In the genomic region with DNA sequence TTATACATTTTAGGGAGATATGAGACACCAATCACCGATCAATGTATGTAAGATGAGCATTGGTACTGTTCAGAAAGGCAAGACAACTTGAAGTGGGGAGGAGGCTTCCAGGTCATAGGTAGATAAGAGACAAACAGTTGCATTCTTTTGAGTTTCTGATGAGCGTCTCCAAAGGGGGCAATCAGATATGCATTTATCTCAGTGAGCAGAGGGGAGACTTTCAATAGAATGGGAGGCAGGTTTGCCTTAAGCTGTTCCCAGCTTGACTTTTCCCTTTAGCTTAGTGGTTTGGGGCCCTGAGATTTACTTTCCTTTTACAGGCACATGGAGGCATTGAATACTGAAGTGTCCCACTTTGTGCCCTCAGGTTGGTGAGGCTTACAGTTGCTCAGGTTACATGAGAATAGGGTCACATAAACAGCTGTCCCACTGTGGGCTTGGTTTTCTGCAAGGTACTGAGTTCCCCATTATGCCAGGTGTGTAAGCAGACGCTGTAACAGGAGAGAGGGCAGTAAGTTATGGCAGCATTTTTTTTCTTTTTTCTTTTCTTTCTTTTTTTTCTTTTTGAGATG, we compare ENCODE assay signal across 18 cellular contexts.
"Had no signal": no experiment of that assay in that cellular context is flagged by ENCODE, and none has a peak within 500 bp of the region (broad histone marks: within the 10 kb centered on the region; RNA-seq: fewer than 3 reads in every experiment).

No MANE protein-coding gene starts in this region.

- DNase-seq: erythroblast; foreskin keratinocyte; immature natural killer cell; left ventricle myocardium inferior; lower lobe of right lung; midbrain; nephron progenitor cell; sigmoid colon; stimulated activated CD4-positive, alpha-beta T cell treated with anti-CD3 and anti-CD28 coated beads, Interleukin-2, amount 100 ng/mL, for 24 hours; stimulated activated naive CD4-positive, alpha-beta T cell; stomach; substantia nigra; transverse colon had no signal

- H3K4me1 Mint-ChIP-seq: memory B cell, nephron progenitor cell had no signal

- H3K9me3 Mint-ChIP-seq: dendritic cell treated with granulocyte-macrophage colony-stimulating factor and Interleukin-4, amounts not matched to agents 40 ng/mL and 50 ng/mL, for 4 days; immature natural killer cell had no signal

- H3K4me1 ChIP-seq: foreskin keratinocyte, left ventricle myocardium inferior, lower lobe of right lung, right atrium auricular region, sigmoid colon, transverse colon had no signal

- H3K4me3 Mint-ChIP-seq: dendritic cell treated with granulocyte-macrophage colony-stimulating factor and Interleukin-4, amounts not matched to agents 40 ng/mL and 50 ng/mL, for 4 days; immature natural killer cell; memory B cell; nephron progenitor cell had no signal

- H3K4me3 ChIP-seq: left ventricle myocardium inferior, lower lobe of right lung, right atrium auricular region, sigmoid colon, skin epidermis, stomach, thoracic aorta, transverse colon had no signal

- H3K36me3 ChIP-seq: left ventricle myocardium inferior, lower lobe of right lung, right atrium auricular region, sigmoid colon, stomach, thoracic aorta, transverse colon had no signal

- H3K9me3 ChIP-seq: lower lobe of right lung, right atrium auricular region, sigmoid colon, stomach, thoracic aorta, transverse colon had no signal

- H3K27ac ChIP-seq: foreskin keratinocyte, left ventricle myocardium inferior, lower lobe of right lung, right atrium auricular region, sigmoid colon, skin epidermis, stomach, thoracic aorta, transverse colon had no signal

- H3K36me3 Mint-ChIP-seq: immature natural killer cell, memory B cell had no signal

- H3K27ac Mint-ChIP-seq: dendritic cell treated with granulocyte-macrophage colony-stimulating factor and Interleukin-4, amounts not matched to agents 40 ng/mL and 50 ng/mL, for 4 days; immature natural killer cell; memory B cell; nephron progenitor cell had no signal

- H3K27me3 ChIP-seq: right atrium auricular region, sigmoid colon, transverse colon had no signal
